In genomic region chr12:62817556-62818271, GRCh38 we compare ENCODE assay signal across 10 cellular contexts.
DNase-seq lines count a peak whose midpoint lies in the region; ATAC-seq and TF ChIP-seq lines count a peak whose summit lies in the region.
"Had no signal": no experiment of that assay in that cellular context is flagged by ENCODE, and none has a peak within 500 bp of the region (broad histone marks: within the 10 kb centered on the region; RNA-seq: fewer than 3 reads in every experiment).

No MANE protein-coding gene starts in this region.

- peak; percentile 26 for TF ChIP-seq CTCF in astrocyte of the spinal cord (IDR thresholded peaks at IDR 0.05; ENCODE audit: low read depth, low read length)
- no peak for TF ChIP-seq CTCF in type B pancreatic cell (conservative IDR thresholded peaks at IDR 0.05)

- peaks cover 22% of the 10 kb centered on the region for H3K4me1 Mint-ChIP-seq in type B pancreatic cell (ENCODE audit: unreplicated experiment)

- in situ Hi-C loops in astrocyte of the spinal cord (cut with HindIII; ENCODE audit: low sequenced_read_pairs): no loop called here

- H3K27ac Mint-ChIP-seq in type B pancreatic cell: peak overlapping the region; percentile 53
- H3K27ac Mint-ChIP-seq: B cell had no signal

- no peak for ATAC-seq in GM19035 (IDR thresholded peaks at IDR 0.05; ENCODE audit: unreplicated experiment)

- DNase-seq in NCI-H82 (lab: John Stamatoyannopoulos, UW) (peak; percentile 48), NCI-H82 treated with DMSO at 0.1 percent for 48 hours (lab: John Stamatoyannopoulos, UW; ENCODE audit: unreplicated experiment) (no peak), astrocyte of the spinal cord (ENCODE audit: low read depth, low spot score) (peak; percentile 94), inferior parietal cortex (ENCODE audit: extremely low spot score) (peak; percentile 74), type B pancreatic cell (ENCODE audit: extremely low spot score, unreplicated experiment) (no peak), iPS-NIHi7 (ENCODE audit: extremely low spot score) (no peak)
- no peak for DNase-seq in activated CD4-positive, alpha-beta T cell treated with anti-CD3 and anti-CD28 coated beads for 48 hours
- DNase-seq: activated T-cell treated with anti-CD3 and anti-CD28 coated beads, Interleukin-2, amount 50 U/mL, for 1 hour had no signal

- no peaks in the 10 kb centered on the region for H3K27me3 Mint-ChIP-seq in type B pancreatic cell

- H3K36me3 Mint-ChIP-seq in type B pancreatic cell: no peaks in the 10 kb centered on the region

- H3K9me3 Mint-ChIP-seq in type B pancreatic cell: no peaks in the 10 kb centered on the region

- peak overlapping the region; percentile 9 for H3K4me3 ChIP-seq in astrocyte of the spinal cord (ENCODE audit: low read depth, low read length)

- H3K4me3 Mint-ChIP-seq in type B pancreatic cell: peak overlapping the region; percentile 20
- H3K4me3 Mint-ChIP-seq: B cell had no signal

Comparison
In these comparisons a context has a peak if more than half of its experiments do, and no peak if none do; other contexts are left out.
1. DNase-seq: peak in NCI-H82 (single experiment), astrocyte of the spinal cord (single experiment) and inferior parietal cortex (single experiment); none in NCI-H82 treated with DMSO at 0.1 percent for 48 hours (single experiment), type B pancreatic cell (single experiment), iPS-NIHi7 (single experiment) and activated CD4-positive, alpha-beta T cell treated with anti-CD3 and anti-CD28 coated beads for 48 hours (single experiment).